Comparison of ENCODE assay signal across 8 cellular contexts in the genomic region with DNA sequence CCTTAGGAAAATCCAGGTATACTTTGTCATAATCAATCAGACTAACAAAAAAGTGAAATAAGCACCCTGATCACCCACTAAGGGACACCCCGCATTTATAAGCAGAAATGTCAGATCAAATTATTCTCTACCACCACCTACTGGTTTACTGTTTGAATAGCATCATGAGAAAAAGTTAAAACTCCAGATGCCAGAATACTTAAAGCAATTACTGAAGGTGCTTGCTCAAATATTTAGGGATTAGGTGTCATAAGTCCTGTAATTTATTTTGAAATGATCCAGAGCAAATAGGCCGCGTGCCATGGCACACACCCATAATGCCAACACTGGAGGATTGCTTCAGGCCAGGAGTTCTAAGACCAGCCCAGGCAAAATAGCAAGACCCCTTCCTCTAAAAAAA. TPM values are rescaled to one million over a fixed set of nuclear protein-coding genes. Genes with fewer than 3 reads are reported as not detected.
DNase-seq lines count a peak whose midpoint lies in the region; ATAC-seq and TF ChIP-seq lines count a peak whose summit lies in the region.

No MANE protein-coding gene starts in this region.

- no peaks in the 10 kb centered on the region for H3K36me3 ChIP-seq in breast epithelium

- H3K27ac ChIP-seq in breast epithelium, result no peak overlapping the region

- no peaks in the 10 kb centered on the region for H3K9me3 ChIP-seq in breast epithelium

- H3K27me3 ChIP-seq in breast epithelium, result no peaks in the 10 kb centered on the region

- intact Hi-C loops in breast epithelium (cut with DNase I; ENCODE audit: low total_unique reads), result no loop called here

- peak; percentile 63 for DNase-seq in ACHN
- peak; percentile 44 for DNase-seq in G401 (ENCODE audit: low spot score)
- DNase-seq in NCI-H460 (ENCODE audit: extremely low read depth, low read depth), result peak; percentile 58
- no peak for DNase-seq in breast epithelium (ENCODE audit: low spot score in 2 of 2)
- peak; percentile 60 for DNase-seq in myocyte (ENCODE audit: low read depth)

- ATAC-seq in HG03520 (IDR thresholded peaks at IDR 0.05; ENCODE audit: unreplicated experiment) (no peak), GM18498 (IDR thresholded peaks at IDR 0.05; ENCODE audit: unreplicated experiment) (no peak), GM21723 (IDR thresholded peaks at IDR 0.05; ENCODE audit: unreplicated experiment) (no peak)

- peak; percentile 49 to 71 (median 64) for TF ChIP-seq CTCF in breast epithelium (IDR thresholded peaks at IDR 0.05)

- peak overlapping the region in 1 of 3 donors; percentile 42 for H3K4me3 ChIP-seq in breast epithelium

- TF ChIP-seq POLR2A in breast epithelium (IDR thresholded peaks at IDR 0.05), result no peak

- H3K4me1 ChIP-seq in breast epithelium, result no peaks in the 10 kb centered on the region

- in situ Hi-C loops in ACHN (cut with HindIII; ENCODE audit: low pct_ligation_motif_present, low pct_unique_long_range_greater_than_20kb, low sequenced_read_pairs), result no loop called here
- in situ Hi-C loops in G401 (cut with HindIII; ENCODE audit: low sequenced_read_pairs), result no loop called here

RNA-seq across cellular contexts. Expression of a gene that starts 2.3 kb away (rescaled TPM):
- total RNA-seq in G401 (2014; rRNA removed; shearing (Covaris generic)), result 133 and 277 TPM in 2 replicates
- 272 and 315 TPM in 2 replicates for total RNA-seq in NCI-H460 (2014; rRNA removed; shearing (Covaris generic))
- polyA plus RNA-seq in NCI-H460 (2014; cell fraction: nucleus; rRNA removed), result 150 and 253 TPM in 2 replicates
- total RNA-seq in breast epithelium (1 to 10 TPM; 2.0 to 6.4 (median 2.5) TPM), myocyte (2.2 and 2.3 TPM in 2 replicates)
- 0.30 TPM for polyA plus RNA-seq in myocyte (2012)

RNA-seq across cellular contexts. Expression of a gene that starts 27.9 kb away (rescaled TPM):
- 44.6 and 46.2 TPM in 2 replicates for total RNA-seq in G401 (2014; rRNA removed; shearing (Covaris generic))
- total RNA-seq in NCI-H460 (2014; rRNA removed; shearing (Covaris generic)), result 7.2 and 10.8 TPM in 2 replicates
- polyA plus RNA-seq in NCI-H460 (2014; cell fraction: nucleus; rRNA removed), result 4.7 and 5.4 TPM in 2 replicates
- 100 to 1,000 TPM; 191 to 893 (median 278) TPM for total RNA-seq in breast epithelium
- total RNA-seq in myocyte, result 37.4 and 41.3 TPM in 2 replicates
- polyA plus RNA-seq in myocyte (2012), result 352 TPM

RNA-seq across cellular contexts. Expression of a gene that starts 50.9 kb away (rescaled TPM):
- not detected in 2 replicates for total RNA-seq in G401 (2014; rRNA removed; shearing (Covaris generic))
- not detected in 2 replicates for total RNA-seq in NCI-H460 (2014; rRNA removed; shearing (Covaris generic))
- not detected in 2 replicates for polyA plus RNA-seq in NCI-H460 (2014; cell fraction: nucleus; rRNA removed)
- total RNA-seq in breast epithelium (not detected), myocyte (not detected in 2 replicates)
- 0.90 TPM for polyA plus RNA-seq in myocyte (2012)

Comparison
In these comparisons a context has a peak if more than half of its experiments do, and no peak if none do; other contexts are left out.
1. DNase-seq: peak in ACHN (single experiment), G401 (single experiment), NCI-H460 (single experiment) and myocyte (single experiment); none in breast epithelium (0 of 2).
2. RNA of a gene that starts 2.3 kb away (total RNA-seq): 272 to 315 TPM in NCI-H460 and 133 to 277 TPM in G401; 2.0 to 6.4 TPM in breast epithelium and 2.2 to 2.3 TPM in myocyte; every median in the first group is over 10 times any median in the second.